In the genomic region with DNA sequence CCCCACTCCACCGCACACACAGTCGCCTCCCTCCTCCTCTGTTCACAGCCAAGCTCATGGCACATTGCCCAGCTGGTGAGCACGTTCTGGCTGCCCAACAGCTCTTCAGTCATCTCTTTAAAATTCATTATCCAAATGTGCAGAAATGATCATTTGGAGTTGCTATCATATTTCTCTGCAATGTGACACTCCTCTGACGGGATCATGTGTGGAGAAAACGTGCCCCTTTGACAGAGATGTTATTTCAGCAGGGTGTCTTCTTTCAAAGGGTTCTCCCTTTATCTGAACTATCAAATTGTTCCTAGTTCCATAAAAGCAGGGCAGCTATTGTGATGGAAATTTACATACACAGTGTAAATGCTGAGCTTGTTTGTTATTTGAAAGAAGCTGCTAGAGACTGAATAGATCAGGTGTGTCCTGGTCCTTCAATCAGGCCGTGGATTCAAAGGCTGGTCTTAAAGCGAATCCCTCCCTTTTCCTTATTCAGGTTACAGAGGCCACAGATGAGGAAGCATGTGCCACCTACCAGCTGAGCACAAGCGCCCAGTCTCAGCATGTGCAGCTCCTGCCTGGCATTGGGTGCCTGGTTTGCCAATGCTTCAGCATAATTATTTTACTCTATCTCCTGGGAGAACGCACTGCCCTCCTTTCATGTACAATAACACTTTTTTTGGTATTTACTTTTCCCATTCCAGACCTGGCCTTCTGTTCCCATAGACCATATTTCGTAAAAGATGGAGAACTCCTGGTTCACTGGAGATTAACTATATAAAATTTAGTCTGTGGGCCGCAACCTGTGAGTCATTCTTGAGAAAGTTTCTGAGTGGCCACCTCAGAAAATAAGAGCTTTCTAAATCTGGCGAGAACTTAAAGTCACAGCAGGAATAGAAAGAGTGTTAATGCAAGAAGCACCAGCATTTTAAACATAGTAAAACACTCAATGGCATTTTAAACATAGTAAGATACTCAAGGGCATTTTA, we compare ENCODE assay signal across 9 cellular contexts.
A peak's percentile ranks its signal among the peaks of the same experiment; 100 is the strongest.
DNase-seq lines count a peak whose midpoint lies in the region; ATAC-seq, FAIRE-seq and TF ChIP-seq lines count a peak whose summit lies in the region.
"Had no signal": no experiment of that assay in that cellular context is flagged by ENCODE, and none has a peak within 500 bp of the region (broad histone marks: within the 10 kb centered on the region; RNA-seq: fewer than 3 reads in every experiment).

No MANE protein-coding gene starts in this region.

- H3K79me2 ChIP-seq in endothelial cell of umbilical vein (ENCODE audit: control insufficient read depth, insufficient read depth, low read length) = no peaks in the 10 kb centered on the region

- DNase-seq in GM04503 (ENCODE audit: low read depth) = peak; percentile 60
- peak; percentile 42 for DNase-seq in NCI-H510A (lab: John Stamatoyannopoulos, UW)
- DNase-seq in endothelial cell of umbilical vein (ENCODE audit: low read depth, low spot score) = peak; percentile 85
- peak; percentile 57 for DNase-seq in pons (ENCODE audit: low spot score)
- no peak for DNase-seq in activated naive CD8-positive, alpha-beta T cell treated with anti-CD3 and anti-CD28 coated beads for 36 hours
- no peak for DNase-seq in GM10248 (ENCODE audit: extremely low spot score)
- DNase-seq: activated CD4-positive, alpha-beta T cell treated with anti-CD3 and anti-CD28 coated beads for 36 hours had no signal

- H3K9me1 ChIP-seq in endothelial cell of umbilical vein (replicated peaks; ENCODE audit: control insufficient read depth, extremely low read depth, insufficient read depth, low read length) = no peaks in the 10 kb centered on the region

- no peak overlapping the region for H2AFZ ChIP-seq in endothelial cell of umbilical vein (ENCODE audit: low read depth, low read length)

- H3K27me3 ChIP-seq in endothelial cell of umbilical vein (ENCODE audit: control insufficient read depth in 2 of 2, insufficient read depth in 2 of 2, low read length in 2 of 2) = peaks cover 0 to 5% of the 10 kb centered on the region in 2 experiments

- no peak overlapping the region for H3K4me3 Mint-ChIP-seq in activated naive CD8-positive, alpha-beta T cell treated with anti-CD3 and anti-CD28 coated beads for 36 hours
- H3K4me3 Mint-ChIP-seq: activated CD4-positive, alpha-beta T cell treated with anti-CD3 and anti-CD28 coated beads for 36 hours had no signal

- no peaks in the 10 kb centered on the region for H3K36me3 Mint-ChIP-seq in activated naive CD8-positive, alpha-beta T cell treated with anti-CD3 and anti-CD28 coated beads for 36 hours

- H3K36me3 ChIP-seq in endothelial cell of umbilical vein (ENCODE audit: control insufficient read depth in 2 of 2, extremely low read depth in 1 of 2, insufficient read depth in 2 of 2, low read length in 2 of 2) = no peaks in the 10 kb centered on the region

- TF ChIP-seq POLR2A in endothelial cell of umbilical vein (IDR thresholded peaks at IDR 0.05; ENCODE audit: low read depth, low read length) = no peak

- H3K4me3 ChIP-seq in endothelial cell of umbilical vein (replicated peaks in 1 of 3; ENCODE audit: insufficient read depth in 1 of 3, low read depth in 1 of 3, low read length in 3 of 3) = no peak overlapping the region

- peaks cover 10% of the 10 kb centered on the region for H3K4me1 ChIP-seq in endothelial cell of umbilical vein (ENCODE audit: control insufficient read depth, extremely low read depth, insufficient read depth, low read length)

- H3K4me2 ChIP-seq in endothelial cell of umbilical vein (ENCODE audit: insufficient read depth, low read length) = no peak overlapping the region

- H3K27ac Mint-ChIP-seq in activated naive CD8-positive, alpha-beta T cell treated with anti-CD3 and anti-CD28 coated beads for 36 hours = no peak overlapping the region
- H3K27ac Mint-ChIP-seq: activated CD4-positive, alpha-beta T cell treated with anti-CD3 and anti-CD28 coated beads for 36 hours had no signal

- H4K20me1 ChIP-seq in endothelial cell of umbilical vein (replicated peaks; ENCODE audit: control insufficient read depth, extremely low read depth, insufficient read depth, low read length) = no peaks in the 10 kb centered on the region

- no peak for TF ChIP-seq CTCF in endothelial cell of umbilical vein (IDR thresholded peaks at IDR 0.05; ENCODE audit: extremely low read depth in 1 of 2, insufficient read depth in 1 of 2, low read depth in 1 of 2, low read length in 2 of 2)
- TF ChIP-seq CTCF in GM10248 (IDR thresholded peaks at IDR 0.05; ENCODE audit: control extremely low read depth, extremely low read depth, low read depth, missing control alignments) = no peak

- BruUV-seq in endothelial cell of umbilical vein (replicated peaks; lab: Mats Ljungman, UMichigan) = no TSS peak

- ATAC-seq in HG02884 (IDR thresholded peaks at IDR 0.05; ENCODE audit: unreplicated experiment) (no peak), HG02885 (IDR thresholded peaks at IDR 0.05; ENCODE audit: poor library complexity, unreplicated experiment) (no peak)
- ATAC-seq: activated CD4-positive, alpha-beta T cell treated with anti-CD3 and anti-CD28 coated beads for 36 hours had no signal

- POLR2A ChIA-PET in endothelial cell of umbilical vein (lab: Charles Lee) = no interaction called here
- POLR2A ChIA-PET in GM10248 (lab: Yijun Ruan, JAX) = no interaction called here

- CTCF ChIA-PET in endothelial cell of umbilical vein (lab: Charles Lee) (interaction anchor here (1.4 to 1.7 kb wide), 3 partner anchors 16 to 434 kb away, joined by 4 to 14 read pairs (median 6); partner anchors contain the start of gene ENC1), GM10248 (lab: Yijun Ruan, JAX) (interaction anchor here (1.0 kb wide), 1 partner anchor 10 kb away, joined by 4 read pairs; no protein-coding TSS in a partner anchor)

- FAIRE-seq in endothelial cell of umbilical vein (lab: Jason Lieb, UNC) = peak; percentile 68

- H3K27ac ChIP-seq in endothelial cell of umbilical vein (ENCODE audit: insufficient read depth, low read depth, low read length) = no peak overlapping the region

- no peaks in the 10 kb centered on the region for H3K4me1 Mint-ChIP-seq in activated naive CD8-positive, alpha-beta T cell treated with anti-CD3 and anti-CD28 coated beads for 36 hours

- H3K9me3 ChIP-seq in endothelial cell of umbilical vein (replicated peaks; ENCODE audit: control insufficient read depth, insufficient read depth, low read length) = no peaks in the 10 kb centered on the region

- dilution Hi-C loops in endothelial cell of umbilical vein (cut with MboI; ENCODE audit: extremely low pct_ligation_motif_present, low sequenced_read_pairs) = no loop called here

- H3K9ac ChIP-seq in endothelial cell of umbilical vein (replicated peaks; ENCODE audit: extremely low read depth, insufficient read depth, low read length) = no peak overlapping the region

- peaks cover 4% of the 10 kb centered on the region for H3K27me3 Mint-ChIP-seq in activated naive CD8-positive, alpha-beta T cell treated with anti-CD3 and anti-CD28 coated beads for 36 hours

- H3K9me3 Mint-ChIP-seq in activated naive CD8-positive, alpha-beta T cell treated with anti-CD3 and anti-CD28 coated beads for 36 hours = no peaks in the 10 kb centered on the region

- intact Hi-C loops in endothelial cell of umbilical vein (cut with micrococcal nuclease) = no loop called here

TF ChIP-seq in endothelial cell of umbilical vein, 7 proteins besides CTCF, POLR2A, EP300 and RAD21:
- no peak for TF ChIP-seq POLR2AphosphoS5 (IDR thresholded peaks at IDR 0.05; ENCODE audit: insufficient read depth, low read depth, low read length)
- TF ChIP-seq GATA2 (IDR thresholded peaks at IDR 0.05; ENCODE audit: insufficient read depth, insufficient read length, low read depth, low read length) = peak; percentile 19
- no peak for TF ChIP-seq MYC (IDR thresholded peaks at IDR 0.05; ENCODE audit: low read depth, low read length)
- TF ChIP-seq FOS (IDR thresholded peaks at IDR 0.05; ENCODE audit: borderline replicate concordance, insufficient read depth, low read length) = no peak
- TF ChIP-seq JUN (IDR thresholded peaks at IDR 0.05; ENCODE audit: borderline replicate concordance, insufficient read depth, insufficient read length, low read depth) = no peak
- no peak for TF ChIP-seq EZH2 (IDR thresholded peaks at IDR 0.05; ENCODE audit: borderline replicate concordance, low read depth, low read length, severe bottlenecking)
- TF ChIP-seq, protein P1, sequence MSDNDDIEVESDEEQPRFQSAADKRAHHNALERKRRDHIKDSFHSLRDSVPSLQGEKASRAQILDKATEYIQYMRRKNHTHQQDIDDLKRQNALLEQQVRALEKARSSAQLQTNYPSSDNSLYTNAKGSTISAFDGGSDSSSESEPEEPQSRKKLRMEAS (IDR thresholded peaks at IDR 0.05; ENCODE audit: insufficient read depth, insufficient read length) = no peak

Comparison
In these comparisons a context has a peak if more than half of its experiments do, and no peak if none do; other contexts are left out.
1. DNase-seq: peak in GM04503 (single experiment), NCI-H510A (single experiment), endothelial cell of umbilical vein (single experiment) and pons (single experiment); none in activated naive CD8-positive, alpha-beta T cell treated with anti-CD3 and anti-CD28 coated beads for 36 hours (single experiment) and GM10248 (single experiment).